ENCODE assay signal across 12 cellular contexts in genomic region chr6:4460595-4461475, GRCh38.
A peak's percentile ranks its signal among the peaks of the same experiment; 100 is the strongest.
DNase-seq lines count a peak whose midpoint lies in the region; ATAC-seq lines count a peak whose summit lies in the region.
"Had no signal": no experiment of that assay in that cellular context is flagged by ENCODE, and none has a peak within 500 bp of the region (broad histone marks: within the 10 kb centered on the region; RNA-seq: fewer than 3 reads in every experiment).

No MANE protein-coding gene starts in this region.

- H3K27me3 Mint-ChIP-seq in stimulated activated naive CD8-positive, alpha-beta T cell treated with anti-CD3 and anti-CD28 coated beads, Interleukin-15, amount 100 ng/mL, for 72 hours, result no peaks in the 10 kb centered on the region
- H3K27me3 Mint-ChIP-seq: CD4-positive, CD25-positive, alpha-beta regulatory T cell had no signal

- ATAC-seq in stimulated activated naive CD8-positive, alpha-beta T cell treated with anti-CD3 and anti-CD28 coated beads, Interleukin-15, amount 100 ng/mL, for 72 hours, result no peak
- ATAC-seq in HG03135 (IDR thresholded peaks at IDR 0.05; ENCODE audit: unreplicated experiment), result no peak
- no peak for ATAC-seq in HG03439 (IDR thresholded peaks at IDR 0.05; ENCODE audit: unreplicated experiment)

- H3K4me3 Mint-ChIP-seq in stimulated activated naive CD8-positive, alpha-beta T cell treated with anti-CD3 and anti-CD28 coated beads, Interleukin-15, amount 100 ng/mL, for 72 hours, result no peak overlapping the region
- H3K4me3 Mint-ChIP-seq: activated naive CD8-positive, alpha-beta T cell; CD4-positive, CD25-positive, alpha-beta regulatory T cell had no signal

- no peaks in the 10 kb centered on the region for H3K9me3 Mint-ChIP-seq in stimulated activated naive CD8-positive, alpha-beta T cell treated with anti-CD3 and anti-CD28 coated beads, Interleukin-15, amount 100 ng/mL, for 72 hours

- H3K27ac Mint-ChIP-seq in stimulated activated naive CD8-positive, alpha-beta T cell treated with anti-CD3 and anti-CD28 coated beads, Interleukin-15, amount 100 ng/mL, for 72 hours, result no peak overlapping the region
- H3K27ac Mint-ChIP-seq: activated naive CD8-positive, alpha-beta T cell; CD4-positive, CD25-positive, alpha-beta regulatory T cell had no signal

- H3K4me1 Mint-ChIP-seq in stimulated activated naive CD8-positive, alpha-beta T cell treated with anti-CD3 and anti-CD28 coated beads, Interleukin-15, amount 100 ng/mL, for 72 hours, result no peaks in the 10 kb centered on the region
- H3K4me1 Mint-ChIP-seq: CD4-positive, CD25-positive, alpha-beta regulatory T cell had no signal

- DNase-seq in EL (peak; percentile 28), cerebellar cortex (ENCODE audit: low spot score) (peak; percentile 35), hippocampal formation (lab: John Stamatoyannopoulos, UW) (peak; percentile 61), renal cortical epithelial cell (ENCODE audit: low read depth) (peak; percentile 28), activated gamma-delta T cell (lab: John Stamatoyannopoulos, UW) (no peak)
- no peak for DNase-seq in stimulated activated naive CD8-positive, alpha-beta T cell treated with anti-CD3 and anti-CD28 coated beads, Interleukin-15, amount 100 ng/mL, for 72 hours
- DNase-seq: CD4-positive, CD25-positive, alpha-beta regulatory T cell; KBM-7; stimulated activated CD4-positive, alpha-beta T cell treated with anti-CD3 and anti-CD28 coated beads, Interleukin-2, amount 100 ng/mL, for 24 hours had no signal

Comparison
In these comparisons a context has a peak if more than half of its experiments do, and no peak if none do; other contexts are left out.
1. DNase-seq: peak in EL (single experiment), cerebellar cortex (single experiment), hippocampal formation (2 of 2) and renal cortical epithelial cell (single experiment); none in stimulated activated naive CD8-positive, alpha-beta T cell treated with anti-CD3 and anti-CD28 coated beads, Interleukin-15, amount 100 ng/mL, for 72 hours (0 of 2) and activated gamma-delta T cell (single experiment).